In the genomic region with DNA sequence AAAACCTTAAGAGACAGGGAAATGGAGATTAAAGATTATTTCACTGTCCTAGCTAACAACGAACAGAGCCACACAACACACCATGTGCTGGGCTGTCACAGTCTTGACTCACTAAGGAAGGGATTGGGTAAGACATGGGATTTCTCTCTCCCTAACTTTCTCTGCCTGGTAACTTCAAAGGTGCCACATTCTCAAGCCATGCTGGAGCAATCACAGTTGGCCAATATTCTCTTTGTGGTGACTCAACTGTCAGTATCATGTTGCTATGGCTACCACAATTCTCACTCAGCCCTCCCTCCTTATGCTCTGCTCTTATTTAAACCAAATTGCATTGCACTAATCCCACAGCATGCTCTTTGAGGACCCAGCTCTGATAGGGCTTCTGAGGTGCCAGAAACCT, we compare ENCODE assay signal across 8 cellular contexts.
A peak's percentile ranks its signal among the peaks of the same experiment; 100 is the strongest.
DNase-seq lines count a peak whose midpoint lies in the region; ATAC-seq, FAIRE-seq and TF ChIP-seq lines count a peak whose summit lies in the region.

No MANE protein-coding gene starts in this region.

- H3K36me3 Mint-ChIP-seq in CD8-positive, alpha-beta T cell: peaks cover 73% of the 10 kb centered on the region
- peaks cover 51% of the 10 kb centered on the region for H3K36me3 Mint-ChIP-seq in activated T-helper 1 cell treated with anti-CD3 and anti-CD28 coated beads, Interleukin-12 subunit alpha, Interleukin-12 subunit beta, Interleukin-2, Interleukin-4 antibody, amounts not matched to agents 30 ng/mL and 10 ng/mL and 1 ng/mL, durations not matched to agents 14 hours and 24 hours and 36 hours (ENCODE audit: low read depth)
- H3K36me3 Mint-ChIP-seq in progenitor cell of endocrine pancreas (ENCODE audit: insufficient read depth): peaks cover 10% of the 10 kb centered on the region

- no peak overlapping the region for H3K4me2 ChIP-seq in keratinocyte (ENCODE audit: control insufficient read depth, extremely low read depth, insufficient read depth, low read depth, low read length)

- intact Hi-C loops in CD8-positive, alpha-beta T cell (cut with DNase I, micrococcal nuclease): loop anchor here in 1 of 2 experiments (5.0 kb wide), 3 partner anchors 37 to 213 kb away; no protein-coding TSS in a partner anchor
- intact Hi-C loops in activated T-helper 1 cell treated with anti-CD3 and anti-CD28 coated beads, Interleukin-12 subunit alpha, Interleukin-12 subunit beta, Interleukin-2, Interleukin-4 antibody, amounts not matched to agents 30 ng/mL and 10 ng/mL and 1 ng/mL, durations not matched to agents 14 hours and 24 hours and 36 hours (cut with micrococcal nuclease): loop anchor here (2.0 kb wide), 2 partner anchors 38 to 212 kb away; no protein-coding TSS in a partner anchor

- peak; percentile 5 for FAIRE-seq in keratinocyte (lab: Jason Lieb, UNC)

- H3K79me2 ChIP-seq in keratinocyte (ENCODE audit: control insufficient read depth, insufficient read depth, low read length): no peaks in the 10 kb centered on the region

- POLR2A ChIA-PET in CD8-positive, alpha-beta T cell (lab: Charles Lee): interaction anchor here (0.9 to 2.3 kb wide), 11 partner anchors 16 to 172 kb away, joined by 3 to 9 read pairs (median 5); no protein-coding TSS in a partner anchor

- peak; percentile 64 for ATAC-seq in CD8-positive, alpha-beta T cell
- peak; percentile 53 for ATAC-seq in HG03095 (IDR thresholded peaks at IDR 0.05; ENCODE audit: unreplicated experiment)
- ATAC-seq in HG03565 (IDR thresholded peaks at IDR 0.05; ENCODE audit: unreplicated experiment): no peak
- ATAC-seq in HG03521 (IDR thresholded peaks at IDR 0.05; ENCODE audit: unreplicated experiment): no peak

- peak overlapping the region; percentile 41 for H3K27ac ChIP-seq in CD8-positive, alpha-beta T cell (ENCODE audit: low read depth, low read length)
- H3K27ac ChIP-seq in keratinocyte (ENCODE audit: control insufficient read depth, insufficient read depth, low read length): no peak overlapping the region

- no peaks in the 10 kb centered on the region for H3K27me3 Mint-ChIP-seq in CD8-positive, alpha-beta T cell (ENCODE audit: low read depth)
- no peaks in the 10 kb centered on the region for H3K27me3 Mint-ChIP-seq in activated T-helper 1 cell treated with anti-CD3 and anti-CD28 coated beads, Interleukin-12 subunit alpha, Interleukin-12 subunit beta, Interleukin-2, Interleukin-4 antibody, amounts not matched to agents 30 ng/mL and 10 ng/mL and 1 ng/mL, durations not matched to agents 14 hours and 24 hours and 36 hours (ENCODE audit: insufficient read depth)
- H3K27me3 Mint-ChIP-seq in progenitor cell of endocrine pancreas: no peaks in the 10 kb centered on the region

- CTCF ChIA-PET in CD8-positive, alpha-beta T cell (lab: Charles Lee): interaction anchor here (0.7 to 2.8 kb wide), 5 partner anchors 20 to 51 kb away, joined by 3 to 8 read pairs (median 5); no protein-coding TSS in a partner anchor

- no peaks in the 10 kb centered on the region for H3K9me3 Mint-ChIP-seq in CD8-positive, alpha-beta T cell
- H3K9me3 Mint-ChIP-seq in activated T-helper 1 cell treated with anti-CD3 and anti-CD28 coated beads, Interleukin-12 subunit alpha, Interleukin-12 subunit beta, Interleukin-2, Interleukin-4 antibody, amounts not matched to agents 30 ng/mL and 10 ng/mL and 1 ng/mL, durations not matched to agents 14 hours and 24 hours and 36 hours: no peaks in the 10 kb centered on the region
- H3K9me3 Mint-ChIP-seq in progenitor cell of endocrine pancreas (ENCODE audit: low read depth): peaks cover 3% of the 10 kb centered on the region

- H3K9me3 ChIP-seq in CD8-positive, alpha-beta T cell (ENCODE audit: low read length): no peaks in the 10 kb centered on the region
- H3K9me3 ChIP-seq in keratinocyte (ENCODE audit: control insufficient read depth, low read depth, low read length): no peaks in the 10 kb centered on the region

- H3K9ac ChIP-seq in keratinocyte (ENCODE audit: control insufficient read depth, extremely low read depth, insufficient read depth, low read length): no peak overlapping the region

- no peak overlapping the region for H3K4me3 ChIP-seq in CD8-positive, alpha-beta T cell (ENCODE audit: low read depth, low read length)
- H3K4me3 ChIP-seq in keratinocyte (ENCODE audit: control insufficient read depth in 2 of 3, extremely low read depth in 1 of 3, insufficient read depth in 2 of 3, low read depth in 1 of 3, low read length in 3 of 3): no peak overlapping the region

- no peaks in the 10 kb centered on the region for H3K27me3 ChIP-seq in CD8-positive, alpha-beta T cell (ENCODE audit: insufficient read depth, low read length)
- no peaks in the 10 kb centered on the region for H3K27me3 ChIP-seq in keratinocyte (ENCODE audit: control insufficient read depth, extremely low read depth, insufficient read depth, low read length)

- peak in 2 of 7 experiments; percentile 8 to 34 for DNase-seq in CD8-positive, alpha-beta T cell
- DNase-seq in activated T-helper 1 cell treated with anti-CD3 and anti-CD28 coated beads, Interleukin-12 subunit alpha, Interleukin-12 subunit beta, Interleukin-2, Interleukin-4 antibody, amounts not matched to agents 30 ng/mL and 10 ng/mL and 1 ng/mL, durations not matched to agents 14 hours and 24 hours and 36 hours (ENCODE audit: low spot score): peak; percentile 12
- no peak for DNase-seq in keratinocyte (ENCODE audit: low read depth, low spot score)
- DNase-seq in SHP77 (lab: John Stamatoyannopoulos, UW): no peak
- no peak for DNase-seq in progenitor cell of endocrine pancreas (ENCODE audit: low spot score, unreplicated experiment)

- peaks cover 3% of the 10 kb centered on the region for H3K9me1 ChIP-seq in keratinocyte (ENCODE audit: control insufficient read depth, extremely low read depth, insufficient read depth, low read length)

- peaks cover 83% of the 10 kb centered on the region for H3K4me1 Mint-ChIP-seq in CD8-positive, alpha-beta T cell (ENCODE audit: low read depth)
- H3K4me1 Mint-ChIP-seq in activated T-helper 1 cell treated with anti-CD3 and anti-CD28 coated beads, Interleukin-12 subunit alpha, Interleukin-12 subunit beta, Interleukin-2, Interleukin-4 antibody, amounts not matched to agents 30 ng/mL and 10 ng/mL and 1 ng/mL, durations not matched to agents 14 hours and 24 hours and 36 hours (ENCODE audit: low read depth): peaks cover 54% of the 10 kb centered on the region
- H3K4me1 Mint-ChIP-seq in progenitor cell of endocrine pancreas (ENCODE audit: low read depth): no peaks in the 10 kb centered on the region

- peaks cover 43% of the 10 kb centered on the region for H3K4me1 ChIP-seq in CD8-positive, alpha-beta T cell (ENCODE audit: insufficient read depth, low read length)
- H3K4me1 ChIP-seq in keratinocyte (ENCODE audit: control insufficient read depth, extremely low read depth, insufficient read depth, low read length): peaks cover 3% of the 10 kb centered on the region

- no peak overlapping the region for H3K4me3 Mint-ChIP-seq in CD8-positive, alpha-beta T cell
- H3K4me3 Mint-ChIP-seq in activated T-helper 1 cell treated with anti-CD3 and anti-CD28 coated beads, Interleukin-12 subunit alpha, Interleukin-12 subunit beta, Interleukin-2, Interleukin-4 antibody, amounts not matched to agents 30 ng/mL and 10 ng/mL and 1 ng/mL, durations not matched to agents 14 hours and 24 hours and 36 hours: peak overlapping the region; percentile 5
- H3K4me3 Mint-ChIP-seq in progenitor cell of endocrine pancreas (ENCODE audit: low read depth): no peak overlapping the region

- H3K27ac Mint-ChIP-seq in CD8-positive, alpha-beta T cell: peak overlapping the region; percentile 87
- peak overlapping the region; percentile 81 for H3K27ac Mint-ChIP-seq in activated T-helper 1 cell treated with anti-CD3 and anti-CD28 coated beads, Interleukin-12 subunit alpha, Interleukin-12 subunit beta, Interleukin-2, Interleukin-4 antibody, amounts not matched to agents 30 ng/mL and 10 ng/mL and 1 ng/mL, durations not matched to agents 14 hours and 24 hours and 36 hours
- H3K27ac Mint-ChIP-seq in progenitor cell of endocrine pancreas: no peak overlapping the region

- dilution Hi-C loops in keratinocyte (cut with MboI; ENCODE audit: extremely low pct_ligation_motif_present, low sequenced_read_pairs): no loop called here

- no peak for TF ChIP-seq CTCF in CD8-positive, alpha-beta T cell (IDR thresholded peaks at IDR 0.05)
- no peak for TF ChIP-seq CTCF in keratinocyte (optimal IDR thresholded peaks at IDR 0.05 in 1 of 3, IDR thresholded peaks at IDR 0.05 in 1 of 3, conservative IDR thresholded peaks at IDR 0.05 in 1 of 3; ENCODE audit: extremely low read depth in 1 of 3, insufficient read depth in 2 of 3, low read length in 3 of 3)
- TF ChIP-seq CTCF in progenitor cell of endocrine pancreas (IDR thresholded peaks at IDR 0.05; ENCODE audit: unreplicated experiment): no peak

- no peaks in the 10 kb centered on the region for H4K20me1 ChIP-seq in keratinocyte (ENCODE audit: control insufficient read depth, extremely low read depth, insufficient read depth, low read length)

- peaks cover 10% of the 10 kb centered on the region for H3K36me3 ChIP-seq in CD8-positive, alpha-beta T cell (ENCODE audit: insufficient read depth, low read length)
- H3K36me3 ChIP-seq in keratinocyte (ENCODE audit: control insufficient read depth in 2 of 2, extremely low read depth in 1 of 2, insufficient read depth in 2 of 2, low read length in 2 of 2): peaks cover 4 to 7% of the 10 kb centered on the region in 2 experiments

- H2AFZ ChIP-seq in keratinocyte (ENCODE audit: control insufficient read depth, low read length): no peak overlapping the region

Comparison
In these comparisons a context has a peak if more than half of its experiments do, and no peak if none do; other contexts are left out.
1. ATAC-seq: peak in CD8-positive, alpha-beta T cell (single experiment) and HG03095 (single experiment); none in HG03565 (single experiment) and HG03521 (single experiment).